ENCODE assay signal across 8 cellular contexts in the genomic region with DNA sequence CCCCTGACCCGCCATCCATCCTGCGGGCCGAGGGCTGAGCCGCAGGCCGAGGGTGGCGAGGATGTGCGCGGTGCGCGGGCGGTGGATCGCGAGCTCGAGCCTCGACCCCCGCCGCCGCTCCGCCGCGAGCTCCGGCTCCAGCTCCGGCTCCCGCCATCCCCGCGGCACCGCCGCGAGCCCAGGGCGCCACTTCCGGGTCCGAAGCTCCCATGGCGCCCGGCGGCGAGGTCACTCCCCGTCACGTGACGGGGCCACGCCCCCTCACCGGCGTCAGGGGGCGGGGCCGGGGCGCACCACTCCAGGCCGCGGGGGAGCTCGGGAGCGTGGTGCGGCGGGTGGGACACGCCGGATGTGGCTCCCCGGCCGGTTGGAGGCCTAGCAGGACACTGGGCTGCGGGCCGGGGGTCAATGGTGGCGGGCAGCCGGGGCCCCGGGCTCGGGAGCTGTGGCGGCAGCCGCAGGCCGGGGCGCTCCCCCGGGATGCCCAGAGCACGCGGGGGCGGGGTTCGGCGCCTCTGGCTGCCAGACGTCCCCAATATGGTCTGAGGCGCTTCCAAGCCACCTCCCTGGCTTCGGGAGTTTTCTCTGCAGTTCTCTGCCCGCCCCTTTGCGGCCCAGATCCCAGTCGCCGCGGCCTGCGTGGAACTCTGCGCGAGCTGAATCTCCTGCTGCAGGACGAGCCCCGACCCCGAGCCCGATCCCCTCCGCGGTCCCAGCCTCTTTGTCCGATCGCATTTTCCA. TPM values are rescaled to one million over a fixed set of nuclear protein-coding genes. Genes with fewer than 3 reads are reported as not detected.
DNase-seq lines count a peak whose midpoint lies in the region; ATAC-seq and FAIRE-seq lines count a peak whose summit lies in the region.

A gene with protein sequence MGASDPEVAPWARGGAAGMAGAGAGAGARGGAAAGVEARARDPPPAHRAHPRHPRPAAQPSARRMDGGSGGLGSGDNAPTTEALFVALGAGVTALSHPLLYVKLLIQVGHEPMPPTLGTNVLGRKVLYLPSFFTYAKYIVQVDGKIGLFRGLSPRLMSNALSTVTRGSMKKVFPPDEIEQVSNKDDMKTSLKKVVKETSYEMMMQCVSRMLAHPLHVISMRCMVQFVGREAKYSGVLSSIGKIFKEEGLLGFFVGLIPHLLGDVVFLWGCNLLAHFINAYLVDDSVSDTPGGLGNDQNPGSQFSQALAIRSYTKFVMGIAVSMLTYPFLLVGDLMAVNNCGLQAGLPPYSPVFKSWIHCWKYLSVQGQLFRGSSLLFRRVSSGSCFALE (minus strand): TSS at position 234 of the 741 bp plus-strand sequence. CDS start 23 bp downstream, at position 211.

- H3K27ac Mint-ChIP-seq in T-helper 17 cell, result peak within 1 kb of the TSS; percentile 96

- peak; percentile 87 for DNase-seq in NCI-H146 (lab: John Stamatoyannopoulos, UW)
- peak; percentile 83 to 90 (median 88) for DNase-seq in T-helper 17 cell
- DNase-seq in amygdala (lab: John Stamatoyannopoulos, UW), result peak; percentile 41 to 99 (median 90)
- DNase-seq in left ventricle myocardium superior, result peak; percentile 95
- peak; percentile 48 for DNase-seq in pulmonary artery endothelial cell (ENCODE audit: low read depth, low spot score)
- DNase-seq in urothelium cell line (ENCODE audit: low spot score), result peak; percentile 95

- FAIRE-seq in urothelium cell line (lab: Jason Lieb, UNC), result peak; percentile 83

- H3K4me1 Mint-ChIP-seq in T-helper 17 cell, result peaks cover 25% of the 10 kb centered on the region

- intact Hi-C loops in left ventricle myocardium superior (cut with micrococcal nuclease), result no loop called here

- ATAC-seq in GM18498 (IDR thresholded peaks at IDR 0.05; ENCODE audit: unreplicated experiment) (peak; percentile 94), HG02840 (IDR thresholded peaks at IDR 0.05; ENCODE audit: low FRiP score, unreplicated experiment) (peak; percentile 86), T-helper 17 cell (peak; percentile 90), left ventricle myocardium superior (peak; percentile 95)

- no peak within 1 kb of the TSS for H3K4me3 Mint-ChIP-seq in T-helper 17 cell

- H3K27me3 Mint-ChIP-seq in T-helper 17 cell, result peaks cover 4% of the 10 kb centered on the region

- H3K36me3 Mint-ChIP-seq in T-helper 17 cell (ENCODE audit: low read depth), result peaks cover 6% of the 10 kb centered on the region

- no peaks in the 10 kb centered on the region for H3K9me3 ChIP-seq in T-helper 17 cell (ENCODE audit: control insufficient read depth, low read length, poor library complexity, severe bottlenecking)

RNA-seq across cellular contexts. Expression of the gene that starts here (rescaled TPM):
- total RNA-seq in T-helper 17 cell (100 to 1,000 TPM; 194 to 202 TPM), left ventricle myocardium superior (216 TPM), pulmonary artery endothelial cell (305 and 329 TPM in 2 replicates)

Comparison
In these comparisons a context has a peak if more than half of its experiments do, and no peak if none do; other contexts are left out.
1. Peak in every context shown above with its lines: DNase-seq and ATAC-seq.